In genomic region chr6:90466191-90466940, GRCh38 we compare ENCODE assay signal across 11 cellular contexts.
DNase-seq lines count a peak whose midpoint lies in the region; ATAC-seq, FAIRE-seq and TF ChIP-seq lines count a peak whose summit lies in the region.
"Had no signal": no experiment of that assay in that cellular context is flagged by ENCODE, and none has a peak within 500 bp of the region (broad histone marks: within the 10 kb centered on the region; RNA-seq: fewer than 3 reads in every experiment).

No MANE protein-coding gene starts in this region.

- H3K36me3 ChIP-seq in keratinocyte (ENCODE audit: control insufficient read depth in 2 of 2, extremely low read depth in 1 of 2, insufficient read depth in 2 of 2, low read length in 2 of 2) (no peaks in the 10 kb centered on the region), adrenal gland (replicated peaks in 1 of 2) (no peaks in the 10 kb centered on the region)

- H3K4me2 ChIP-seq in keratinocyte (ENCODE audit: control insufficient read depth, extremely low read depth, insufficient read depth, low read depth, low read length), result no peak overlapping the region

- no peaks in the 10 kb centered on the region for H3K27me3 Mint-ChIP-seq in activated T-helper 2 cell treated with anti-CD3 and anti-CD28 coated beads, Interferon-gamma antibody, Interleukin-2, Interleukin-4, amounts not matched to agents 10 μg/mL and 5 μg/mL and 100 μg/mL, durations not matched to agents 14 hours and 24 hours and 36 hours (ENCODE audit: low read depth)

- H3K27ac Mint-ChIP-seq in activated T-helper 2 cell treated with anti-CD3 and anti-CD28 coated beads, Interferon-gamma antibody, Interleukin-2, Interleukin-4, amounts not matched to agents 10 μg/mL and 5 μg/mL and 100 μg/mL, durations not matched to agents 14 hours and 24 hours and 36 hours, result peak overlapping the region; percentile 94

- TF ChIP-seq POLR2A in adrenal gland (IDR thresholded peaks at IDR 0.05), result no peak

- peaks cover 3% of the 10 kb centered on the region for H3K36me3 Mint-ChIP-seq in activated T-helper 2 cell treated with anti-CD3 and anti-CD28 coated beads, Interferon-gamma antibody, Interleukin-2, Interleukin-4, amounts not matched to agents 10 μg/mL and 5 μg/mL and 100 μg/mL, durations not matched to agents 14 hours and 24 hours and 36 hours (ENCODE audit: low read depth)

- H3K4me3 Mint-ChIP-seq in activated T-helper 2 cell treated with anti-CD3 and anti-CD28 coated beads, Interferon-gamma antibody, Interleukin-2, Interleukin-4, amounts not matched to agents 10 μg/mL and 5 μg/mL and 100 μg/mL, durations not matched to agents 14 hours and 24 hours and 36 hours (ENCODE audit: low read depth), result peak overlapping the region; percentile 37
- H3K4me3 Mint-ChIP-seq: CD8-positive, alpha-beta memory T cell had no signal

- WGBS in adrenal gland, 4 donors, result 56 to 57% (median 57%) methylated on average over 7 of the region's 7 CpGs

- H3K4me1 Mint-ChIP-seq in activated T-helper 2 cell treated with anti-CD3 and anti-CD28 coated beads, Interferon-gamma antibody, Interleukin-2, Interleukin-4, amounts not matched to agents 10 μg/mL and 5 μg/mL and 100 μg/mL, durations not matched to agents 14 hours and 24 hours and 36 hours (ENCODE audit: low read depth), result peaks cover 93% of the 10 kb centered on the region

- DNase-seq in Caki2 (ENCODE audit: low read depth) (peak; percentile 41), keratinocyte (ENCODE audit: low read depth, low spot score) (no peak), adrenal gland (no peak), HuH-7 (ENCODE audit: low spot score) (no peak), HuH-7.5 (ENCODE audit: low spot score) (no peak)
- no peak for DNase-seq in activated T-helper 2 cell treated with anti-CD3 and anti-CD28 coated beads, Interferon-gamma antibody, Interleukin-2, Interleukin-4, amounts not matched to agents 10 μg/mL and 5 μg/mL and 100 μg/mL, durations not matched to agents 14 hours and 24 hours and 36 hours (ENCODE audit: low spot score)
- DNase-seq: CD8-positive, alpha-beta memory T cell; Kasumi-1; NCI-H774 had no signal

- no peaks in the 10 kb centered on the region for H3K9me3 Mint-ChIP-seq in activated T-helper 2 cell treated with anti-CD3 and anti-CD28 coated beads, Interferon-gamma antibody, Interleukin-2, Interleukin-4, amounts not matched to agents 10 μg/mL and 5 μg/mL and 100 μg/mL, durations not matched to agents 14 hours and 24 hours and 36 hours
- H3K9me3 Mint-ChIP-seq: CD8-positive, alpha-beta memory T cell had no signal

- H3K4me3 ChIP-seq in keratinocyte (ENCODE audit: control insufficient read depth in 2 of 3, extremely low read depth in 1 of 3, insufficient read depth in 2 of 3, low read depth in 1 of 3, low read length in 3 of 3), result no peak overlapping the region
- no peak overlapping the region for H3K4me3 ChIP-seq in adrenal gland

- H3K27me3 ChIP-seq in keratinocyte (ENCODE audit: control insufficient read depth, extremely low read depth, insufficient read depth, low read length) (no peaks in the 10 kb centered on the region), adrenal gland (no peaks in the 10 kb centered on the region)

- FAIRE-seq in keratinocyte (lab: Jason Lieb, UNC), result peak; percentile 36

- in situ Hi-C loops in Caki2 (cut with HindIII; ENCODE audit: low pct_unique_long_range_greater_than_20kb, low sequenced_read_pairs), result no loop called here

- intact Hi-C loops in activated T-helper 2 cell treated with anti-CD3 and anti-CD28 coated beads, Interferon-gamma antibody, Interleukin-2, Interleukin-4, amounts not matched to agents 10 μg/mL and 5 μg/mL and 100 μg/mL, durations not matched to agents 14 hours and 24 hours and 36 hours (cut with micrococcal nuclease), result loop anchor here (1.0 to 5.0 kb wide), 6 partner anchors 8 to 274 kb away; no protein-coding TSS in a partner anchor
- intact Hi-C loops in adrenal gland (cut with DNase I), result no loop called here

- no peak overlapping the region for H2AFZ ChIP-seq in keratinocyte (ENCODE audit: control insufficient read depth, low read length)

- no peaks in the 10 kb centered on the region for H3K79me2 ChIP-seq in keratinocyte (ENCODE audit: control insufficient read depth, insufficient read depth, low read length)

- TF ChIP-seq CTCF in keratinocyte (optimal IDR thresholded peaks at IDR 0.05 in 1 of 3, IDR thresholded peaks at IDR 0.05 in 1 of 3, conservative IDR thresholded peaks at IDR 0.05 in 1 of 3; ENCODE audit: extremely low read depth in 1 of 3, insufficient read depth in 2 of 3, low read length in 3 of 3), result no peak
- TF ChIP-seq CTCF in adrenal gland (IDR thresholded peaks at IDR 0.05), result no peak

- H3K9me3 ChIP-seq in keratinocyte (ENCODE audit: control insufficient read depth, low read depth, low read length) (no peaks in the 10 kb centered on the region), adrenal gland (replicated peaks in 1 of 3) (no peaks in the 10 kb centered on the region)

- dilution Hi-C loops in keratinocyte (cut with MboI; ENCODE audit: extremely low pct_ligation_motif_present, low sequenced_read_pairs), result no loop called here

- no peaks in the 10 kb centered on the region for H3K9me1 ChIP-seq in keratinocyte (ENCODE audit: control insufficient read depth, extremely low read depth, insufficient read depth, low read length)

- H3K9ac ChIP-seq in keratinocyte (ENCODE audit: control insufficient read depth, extremely low read depth, insufficient read depth, low read length), result no peak overlapping the region

- ATAC-seq in HG02798 (IDR thresholded peaks at IDR 0.05; ENCODE audit: poor library complexity, unreplicated experiment) (peak; percentile 64), HG02588 (IDR thresholded peaks at IDR 0.05; ENCODE audit: unreplicated experiment) (no peak)

- H4K20me1 ChIP-seq in keratinocyte (ENCODE audit: control insufficient read depth, extremely low read depth, insufficient read depth, low read length), result no peaks in the 10 kb centered on the region

- H3K27ac ChIP-seq in keratinocyte (ENCODE audit: control insufficient read depth, insufficient read depth, low read length), result no peak overlapping the region
- no peak overlapping the region for H3K27ac ChIP-seq in adrenal gland

- peaks cover 9% of the 10 kb centered on the region for H3K4me1 ChIP-seq in keratinocyte (ENCODE audit: control insufficient read depth, extremely low read depth, insufficient read depth, low read length)
- H3K4me1 ChIP-seq in adrenal gland (replicated peaks in 1 of 2), result no peaks in the 10 kb centered on the region
